In the genomic region with DNA sequence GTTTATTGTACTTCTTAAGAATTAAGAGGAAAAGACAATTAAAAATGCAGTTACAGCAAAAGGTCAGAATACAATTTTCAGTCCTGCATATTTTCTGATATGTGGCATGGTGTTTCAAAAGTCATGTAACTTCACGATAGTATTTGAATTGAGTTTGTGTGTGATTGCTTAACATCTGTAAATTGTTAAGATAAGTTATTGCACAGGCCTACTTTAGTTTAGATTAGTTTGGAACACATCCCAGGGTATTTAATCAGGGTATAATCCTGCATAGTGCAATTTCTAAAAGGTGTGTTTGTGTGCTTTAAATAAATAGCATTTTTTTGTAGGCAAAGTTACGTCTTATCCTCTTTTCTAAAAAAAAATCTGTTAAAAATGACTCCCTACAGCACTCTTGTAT, we compare ENCODE assay signal across 20 cellular contexts.
"Had no signal": no experiment of that assay in that cellular context is flagged by ENCODE, and none has a peak within 500 bp of the region (broad histone marks: within the 10 kb centered on the region; RNA-seq: fewer than 3 reads in every experiment).

No MANE protein-coding gene starts in this region.

- ATAC-seq: foreskin keratinocyte; left cardiac atrium; left ventricle myocardium superior; right lobe of liver; stimulated activated effector memory CD8-positive, alpha-beta T cell treated with anti-CD3 and anti-CD28 coated beads, Interleukin-12 subunit alpha, Interleukin-12 subunit beta, amount 100 ng/mL, for 72 hours; stimulated activated naive CD8-positive, alpha-beta T cell treated with anti-CD3 and anti-CD28 coated beads, Interleukin-15, Interleukin-2, amounts not matched to agents 100 U/mL and 50 U/mL, for 24 hours had no signal

- H3K4me3 ChIP-seq: colonic mucosa, lung, prostate gland, right lobe of liver, suprapubic skin, thyroid gland had no signal

- DNase-seq: colonic mucosa; effector CD4-positive, alpha-beta T cell; endodermal cell; foreskin keratinocyte; immature natural killer cell; kidney; left cardiac atrium; left ventricle myocardium superior; mesenchymal stem cell; naive B cell; occipital lobe; right lobe of liver; stimulated activated CD4-positive, alpha-beta T cell treated with anti-CD3 and anti-CD28 coated beads, Interleukin-4, amount 100 ng/mL, for 1 hour; stimulated activated CD8-positive, alpha-beta memory T cell treated with anti-CD3 and anti-CD28 coated beads, Interleukin-4, amount 100 ng/mL, for 48 hours; stimulated activated naive CD8-positive, alpha-beta T cell treated with anti-CD3 and anti-CD28 coated beads, Interleukin-15, Interleukin-2, amounts not matched to agents 100 U/mL and 50 U/mL, for 24 hours; thyroid gland had no signal
